In the genomic region with DNA sequence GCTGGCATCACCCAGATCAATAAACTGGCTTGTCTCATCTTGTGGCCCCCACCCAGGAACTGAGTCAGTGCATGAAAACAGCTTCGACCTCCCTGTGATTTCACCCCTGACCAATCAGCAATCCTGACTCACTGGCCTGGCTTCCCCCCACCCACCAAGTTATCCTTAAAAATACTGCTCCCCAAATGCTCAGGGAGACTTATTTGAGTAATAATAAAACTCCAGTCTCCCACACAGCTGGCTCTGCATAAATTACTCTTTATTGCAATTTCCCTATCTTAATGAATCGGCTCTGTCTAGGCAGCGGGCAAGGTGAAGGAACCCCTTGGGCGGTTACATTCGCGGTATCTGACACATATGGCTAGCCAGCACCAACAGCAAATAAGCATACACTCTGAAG, we compare ENCODE assay signal across 20 cellular contexts. TPM values are rescaled to one million over a fixed set of nuclear protein-coding genes. Genes with fewer than 3 reads are reported as not detected.
DNase-seq lines count a peak whose midpoint lies in the region; ATAC-seq lines count a peak whose summit lies in the region.
"Had no signal": no experiment of that assay in that cellular context is flagged by ENCODE, and none has a peak within 500 bp of the region (broad histone marks: within the 10 kb centered on the region; RNA-seq: fewer than 3 reads in every experiment).

No MANE protein-coding gene starts in this region.

- H3K4me1 Mint-ChIP-seq in naive thymus-derived CD8-positive, alpha-beta T cell, result no peaks in the 10 kb centered on the region

- H3K4me3 Mint-ChIP-seq in naive thymus-derived CD8-positive, alpha-beta T cell, result no peak overlapping the region
- H3K4me3 Mint-ChIP-seq: activated naive CD8-positive, alpha-beta T cell; type B pancreatic cell had no signal

- no peak for DNase-seq in activated CD4-positive, CD25-positive, alpha-beta regulatory T cell (lab: John Stamatoyannopoulos, UW)
- DNase-seq in Daoy (ENCODE audit: low read depth), result peak; percentile 20
- peak; percentile 13 for DNase-seq in activated naive CD4-positive, alpha-beta T cell treated with anti-CD3 and anti-CD28 coated beads, Interleukin-2, amount 50 U/mL, for 16 hours
- peak; percentile 44 to 64 for DNase-seq in stimulated activated CD4-positive, alpha-beta T cell treated with anti-CD3 and anti-CD28 coated beads, Interleukin-2, amount 100 ng/mL, for 24 hours
- no peak for DNase-seq in putamen (ENCODE audit: low spot score)
- DNase-seq in naive thymus-derived CD8-positive, alpha-beta T cell, result no peak
- DNase-seq in NCI-H2029 (lab: John Stamatoyannopoulos, UW), result no peak
- DNase-seq: 8988T, DMS53, heart left ventricle, NCI-H146, NCI-H2227 treated with DMSO at 0.1 percent for 48 hours had no signal

- peak overlapping the region in 1 of 10 donors; percentile 8 for H3K27ac Mint-ChIP-seq in naive thymus-derived CD8-positive, alpha-beta T cell
- H3K27ac Mint-ChIP-seq: activated naive CD8-positive, alpha-beta T cell; type B pancreatic cell had no signal

- H3K9me3 Mint-ChIP-seq in naive thymus-derived CD8-positive, alpha-beta T cell, result no peaks in the 10 kb centered on the region
- H3K9me3 Mint-ChIP-seq: type B pancreatic cell had no signal

- ATAC-seq in activated CD4-positive, CD25-positive, alpha-beta regulatory T cell treated with anti-CD3 and anti-CD28 coated beads, Interleukin-2, amount 50 U/mL, for 24 hours, result peak; percentile 48 to 55
- ATAC-seq in naive thymus-derived CD8-positive, alpha-beta T cell, result no peak
- ATAC-seq: heart left ventricle had no signal

- no peaks in the 10 kb centered on the region for H3K27me3 Mint-ChIP-seq in naive thymus-derived CD8-positive, alpha-beta T cell
- H3K27me3 Mint-ChIP-seq: activated naive CD8-positive, alpha-beta T cell had no signal

- H3K36me3 Mint-ChIP-seq in naive thymus-derived CD8-positive, alpha-beta T cell, result no peaks in the 10 kb centered on the region
- H3K36me3 Mint-ChIP-seq: activated naive CD8-positive, alpha-beta T cell; type B pancreatic cell had no signal

- POLR2A ChIA-PET in naive thymus-derived CD8-positive, alpha-beta T cell (lab: Charles Lee), result interaction anchor here (1.4 kb wide), 1 partner anchor 9 kb away, joined by 5 read pairs; no protein-coding TSS in a partner anchor

RNA-seq across cellular contexts. Expression of a gene that starts 9.8 kb away (rescaled TPM):
- 36.9 and 45.7 TPM in 2 replicates for total RNA-seq in Daoy (2014; rRNA removed; shearing (Covaris generic))
- total RNA-seq in naive thymus-derived CD8-positive, alpha-beta T cell, result 10 to 100 TPM; 57.3 to 58.6 TPM
- 10 to 100 TPM; 23.5 to 32.7 (median 31.3) TPM for polyA plus RNA-seq in naive thymus-derived CD8-positive, alpha-beta T cell

RNA-seq across cellular contexts. Expression of a gene that starts 37.7 kb away (rescaled TPM):
- not detected in 2 replicates for total RNA-seq in Daoy (2014; rRNA removed; shearing (Covaris generic))
- total RNA-seq in naive thymus-derived CD8-positive, alpha-beta T cell, result 1 to 10 TPM; 2.3 to 2.8 TPM
- under 1 TPM; 0.11 to 0.72 (median 0.22) TPM for polyA plus RNA-seq in naive thymus-derived CD8-positive, alpha-beta T cell
- total RNA-seq: cardiac muscle cell; fibroblast of lung; pulmonary artery endothelial cell; T-helper 1 cell treated with Interleukin-12 subunit alpha and Interleukin-12 subunit beta and Interleukin-4 antibody, amounts not matched to agents 30 ng/mL and 1 ng/mL, for 36 hours had no signal
- polyA plus RNA-seq: fibroblast of lung, neural cell had no signal

Comparison
In these comparisons a context has a peak if more than half of its experiments do, and no peak if none do; other contexts are left out.
1. ATAC-seq: peak in activated CD4-positive, CD25-positive, alpha-beta regulatory T cell treated with anti-CD3 and anti-CD28 coated beads, Interleukin-2, amount 50 U/mL, for 24 hours (2 of 2); none in naive thymus-derived CD8-positive, alpha-beta T cell (0 of 2).
2. DNase-seq: peak in Daoy (single experiment), activated naive CD4-positive, alpha-beta T cell treated with anti-CD3 and anti-CD28 coated beads, Interleukin-2, amount 50 U/mL, for 16 hours (single experiment) and stimulated activated CD4-positive, alpha-beta T cell treated with anti-CD3 and anti-CD28 coated beads, Interleukin-2, amount 100 ng/mL, for 24 hours (2 of 2); none in activated CD4-positive, CD25-positive, alpha-beta regulatory T cell (0 of 4), putamen (single experiment), naive thymus-derived CD8-positive, alpha-beta T cell (0 of 10) and NCI-H2029 (single experiment).